ENCODE assay signal across 1 cellular context in the genomic region with DNA sequence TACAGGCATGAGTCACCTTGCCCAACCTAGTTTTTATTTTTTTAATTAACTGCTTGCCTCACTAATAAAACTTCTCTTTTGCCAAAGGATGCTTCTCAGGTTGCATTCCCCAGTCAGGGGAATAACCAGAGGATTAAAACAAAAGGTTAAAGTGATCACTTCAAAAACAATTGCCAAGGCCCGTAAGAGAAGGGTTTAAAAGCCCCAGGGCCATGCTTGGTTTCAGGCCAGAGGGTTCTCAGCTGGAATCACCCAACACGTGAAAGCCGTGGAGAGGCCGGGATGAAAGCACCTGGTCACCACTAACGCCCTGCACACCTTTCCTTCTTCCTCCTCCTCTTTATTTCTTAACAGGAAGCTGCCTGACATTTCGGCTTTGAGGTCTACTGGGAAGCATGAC.
TF ChIP-seq lines count a peak whose summit lies in the region.

No MANE protein-coding gene starts in this region.

TF ChIP-seq in HCT116, 20 proteins besides CTCF, POLR2A, EP300 and RAD21 (continued from another document):
- TF ChIP-seq, protein P1, sequence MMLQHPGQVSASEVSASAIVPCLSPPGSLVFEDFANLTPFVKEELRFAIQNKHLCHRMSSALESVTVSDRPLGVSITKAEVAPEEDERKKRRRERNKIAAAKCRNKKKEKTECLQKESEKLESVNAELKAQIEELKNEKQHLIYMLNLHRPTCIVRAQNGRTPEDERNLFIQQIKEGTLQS (IDR thresholded peaks at IDR 0.05) = no peak
TF ChIP-seq in HCT116: peak in this region for 6.
